10 cellular contexts compared by ENCODE assay signal in the genomic region with DNA sequence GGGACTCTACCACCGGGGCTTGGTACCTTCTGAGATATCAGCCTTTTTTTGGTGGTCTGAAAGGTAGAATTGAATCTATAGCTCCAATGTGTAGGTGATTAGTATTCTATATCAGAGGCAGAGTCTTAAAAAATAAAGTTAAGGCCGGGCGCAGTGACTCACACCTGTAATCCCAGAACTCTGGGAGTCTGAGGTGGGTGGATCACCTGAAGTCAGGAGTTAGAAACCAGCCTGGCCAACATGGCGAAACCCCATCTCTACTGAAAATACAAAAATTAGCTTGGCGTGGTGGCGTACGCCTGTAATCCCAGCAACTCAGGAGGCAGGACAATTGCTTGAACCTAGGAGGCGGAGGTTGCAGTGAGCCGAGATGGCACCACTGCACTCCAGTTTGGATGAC. TPM values are rescaled to one million over a fixed set of nuclear protein-coding genes. Genes with fewer than 3 reads are reported as not detected.
DNase-seq lines count a peak whose midpoint lies in the region; ATAC-seq, FAIRE-seq and TF ChIP-seq lines count a peak whose summit lies in the region.
"Not testable (repeated sequence)": the region's sequence is repeated elsewhere in the genome, so short reads cannot be mapped to it uniquely, and the experiment has no call there.
"Had no signal": no experiment of that assay in that cellular context is flagged by ENCODE, and none has a peak within 500 bp of the region (broad histone marks: within the 10 kb centered on the region; RNA-seq: fewer than 3 reads in every experiment).

No MANE protein-coding gene starts in this region.

- H4K20me1 ChIP-seq in HepG2 (ENCODE audit: insufficient read depth, low read length) = not testable (repeated sequence)

- H3K4me1 ChIP-seq in CD4-positive, CD25-positive, alpha-beta regulatory T cell (ENCODE audit: control insufficient read depth, insufficient read depth, low read length, poor library complexity, severe bottlenecking) = peaks cover 57% of the 10 kb centered on the region
- peaks cover 96% of the 10 kb centered on the region for H3K4me1 ChIP-seq in HepG2 (ENCODE audit: insufficient read depth, low read length)
- H3K4me1 ChIP-seq in thymus (ENCODE audit: control insufficient read depth, insufficient read depth, low read length) = not testable (repeated sequence)

- TF ChIP-seq RAD21 in HepG2 (CRISPR knock-in tag; IDR thresholded peaks at IDR 0.05) = not testable (repeated sequence)

- intact Hi-C loops in HepG2 (cut with micrococcal nuclease; ENCODE audit: unreplicated experiment) = not testable (repeated sequence)
- intact Hi-C loops in natural killer cell (cut with micrococcal nuclease) = loop anchor here (5.0 kb wide), 1 partner anchor 70 kb away; a partner anchor contains a TSS

- not testable (repeated sequence) for DNase-seq in CD4-positive, CD25-positive, alpha-beta regulatory T cell; T-cell; activated T-cell treated with anti-CD3 and anti-CD28 coated beads, Interleukin-2, amount 50 U/mL, for 4 hours; central memory CD8-positive, alpha-beta T cell (ENCODE audit: low spot score in 2 of 2); HepG2 (ENCODE audit: low spot score); natural killer cell
- DNase-seq in HT-29 (ENCODE audit: low spot score) = peak; percentile 52

- TF ChIP-seq CTCF in HepG2 (CRISPR knock-in tag; IDR thresholded peaks at IDR 0.05); natural killer cell (IDR thresholded peaks at IDR 0.05): not testable (repeated sequence)

- POLR2A ChIA-PET in T-cell (lab: Charles Lee) = not testable (repeated sequence)
- POLR2A ChIA-PET in HepG2 (lab: Yijun Ruan, JAX) = interaction anchor here (2.4 to 3.9 kb wide), 2 partner anchors 17 to 75 kb away, joined by 6 to 47 read pairs; no protein-coding TSS in a partner anchor

- H3K27ac ChIP-seq in CD4-positive, CD25-positive, alpha-beta regulatory T cell (ENCODE audit: insufficient read depth, low read length, poor library complexity, severe bottlenecking) = peak overlapping the region; percentile 90
- peak overlapping the region; percentile 80 for H3K27ac ChIP-seq in HepG2 (ENCODE audit: extremely low read length, insufficient read depth, low read length)
- not testable (repeated sequence) for H3K27ac ChIP-seq in thymus (ENCODE audit: low read depth)

- TF ChIP-seq EP300 in HepG2 (IDR thresholded peaks at IDR 0.05; ENCODE audit: low read depth in 2 of 2, low read length in 2 of 2); HepG2 (CRISPR knock-in tag; IDR thresholded peaks at IDR 0.05; ENCODE audit: borderline replicate concordance): not testable (repeated sequence)

- peaks cover 13% of the 10 kb centered on the region for H3K36me3 ChIP-seq in CD4-positive, CD25-positive, alpha-beta regulatory T cell (ENCODE audit: control insufficient read depth, insufficient read depth, low read length)
- not testable (repeated sequence) for H3K36me3 ChIP-seq in HepG2 (replicated peaks in 1 of 2; ENCODE audit: control insufficient read depth in 1 of 2, insufficient read depth in 2 of 2, low read length in 2 of 2); thymus (ENCODE audit: control insufficient read depth, insufficient read depth)

- TF ChIP-seq POLR2A in HepG2 (IDR thresholded peaks at IDR 0.05; ENCODE audit: insufficient read depth in 1 of 2, low read depth in 2 of 2, low read length in 2 of 2) = not testable (repeated sequence)

- not testable (repeated sequence) for BruUV-seq in HepG2 (replicated peaks; lab: Mats Ljungman, UMichigan)

- peaks cover 26% of the 10 kb centered on the region for H3K36me3 Mint-ChIP-seq in CD4-positive, CD25-positive, alpha-beta regulatory T cell
- H3K36me3 Mint-ChIP-seq in T-cell = peaks cover 23% of the 10 kb centered on the region
- H3K36me3 Mint-ChIP-seq in activated T-cell treated with anti-CD3 and anti-CD28 coated beads, Interleukin-2, amount 50 U/mL, for 4 hours (ENCODE audit: insufficient read depth) = peaks cover 18% of the 10 kb centered on the region
- H3K36me3 Mint-ChIP-seq in central memory CD8-positive, alpha-beta T cell (ENCODE audit: insufficient read depth) = peaks cover 16% of the 10 kb centered on the region
- H3K36me3 Mint-ChIP-seq in natural killer cell = not testable (repeated sequence)

- H3K4me3 Mint-ChIP-seq in CD4-positive, CD25-positive, alpha-beta regulatory T cell = peak overlapping the region; percentile 96 to 100 (median 98)
- H3K4me3 Mint-ChIP-seq in T-cell (peak overlapping the region; percentile 73 to 99 (median 98)), natural killer cell (peak overlapping the region; percentile 54)
- H3K4me3 Mint-ChIP-seq in activated T-cell treated with anti-CD3 and anti-CD28 coated beads, Interleukin-2, amount 50 U/mL, for 4 hours = peak overlapping the region; percentile 98
- H3K4me3 Mint-ChIP-seq in central memory CD8-positive, alpha-beta T cell = peak overlapping the region; percentile 98

- H2AFZ ChIP-seq in HepG2 (ENCODE audit: low read length) = not testable (repeated sequence)

- CTCF ChIA-PET in T-cell (lab: Charles Lee) = interaction anchor here in 1 of 2 donors (0.7 kb wide), 1 partner anchor 425 kb away, joined by 4 read pairs; no protein-coding TSS in a partner anchor
- CTCF ChIA-PET in HepG2 (lab: Yijun Ruan, JAX; ENCODE audit: low intra/inter-chr PET ratio, low total read pairs) = not testable (repeated sequence)

- H3K4me3 ChIP-seq in CD4-positive, CD25-positive, alpha-beta regulatory T cell (ENCODE audit: low read depth, low read length) = peak overlapping the region; percentile 97
- H3K4me3 ChIP-seq in HepG2 (replicated peaks in 1 of 3; ENCODE audit: insufficient read depth in 1 of 3, low read depth in 2 of 3, low read length in 3 of 3) (peak overlapping the region; percentile 69 to 72 (median 72); a peak in 4 of 6 replicates), thymus (ENCODE audit: low read length) (peak overlapping the region; percentile 51)

- H3K79me2 ChIP-seq in HepG2 (ENCODE audit: insufficient read depth, low read length) = peaks cover 58% of the 10 kb centered on the region

- peak overlapping the region; percentile 100 for H3K27ac Mint-ChIP-seq in CD4-positive, CD25-positive, alpha-beta regulatory T cell
- peak overlapping the region; percentile 12 to 82 for H3K27ac Mint-ChIP-seq in T-cell
- peak overlapping the region; percentile 98 for H3K27ac Mint-ChIP-seq in central memory CD8-positive, alpha-beta T cell (ENCODE audit: low read depth)
- peak overlapping the region; percentile 99 to 100 for H3K27ac Mint-ChIP-seq in natural killer cell

- H3K9me3 ChIP-seq in CD4-positive, CD25-positive, alpha-beta regulatory T cell (ENCODE audit: control insufficient read depth in 2 of 2, low read length in 2 of 2); HepG2 (ENCODE audit: low read length); thymus (ENCODE audit: control insufficient read depth): not testable (repeated sequence)

- 93% methylated on average over 9 of the region's 9 CpGs for WGBS in HepG2 (ENCODE audit: low lambda C conversion rate)
- WGBS in thymus = 98% methylated on average over 9 of the region's 9 CpGs

- H3K4me2 ChIP-seq in HepG2 (ENCODE audit: low read depth, low read length) = peak overlapping the region; percentile 86

- in situ Hi-C loops in HepG2 (cut with HindIII; ENCODE audit: extremely low pct_ligation_motif_present, low pct_unique_long_range_greater_than_20kb) = not testable (repeated sequence)

- not testable (repeated sequence) for H3K9me3 Mint-ChIP-seq in CD4-positive, CD25-positive, alpha-beta regulatory T cell; T-cell; activated T-cell treated with anti-CD3 and anti-CD28 coated beads, Interleukin-2, amount 50 U/mL, for 4 hours; central memory CD8-positive, alpha-beta T cell; natural killer cell

- peaks cover 6 to 85% (median 66%) of the 10 kb centered on the region in 4 donors for H3K4me1 Mint-ChIP-seq in CD4-positive, CD25-positive, alpha-beta regulatory T cell
- peaks cover 77 to 80% (median 80%) of the 10 kb centered on the region in 3 donors for H3K4me1 Mint-ChIP-seq in T-cell
- H3K4me1 Mint-ChIP-seq in activated T-cell treated with anti-CD3 and anti-CD28 coated beads, Interleukin-2, amount 50 U/mL, for 4 hours (ENCODE audit: low read depth) = peaks cover 70% of the 10 kb centered on the region
- H3K4me1 Mint-ChIP-seq in central memory CD8-positive, alpha-beta T cell = peaks cover 79% of the 10 kb centered on the region
- peaks cover 65 to 74% of the 10 kb centered on the region in 2 donors for H3K4me1 Mint-ChIP-seq in natural killer cell

- not testable (repeated sequence) for H3K27me3 Mint-ChIP-seq in CD4-positive, CD25-positive, alpha-beta regulatory T cell; T-cell; activated T-cell treated with anti-CD3 and anti-CD28 coated beads, Interleukin-2, amount 50 U/mL, for 4 hours (ENCODE audit: low read depth); central memory CD8-positive, alpha-beta T cell; natural killer cell (ENCODE audit: low read depth in 2 of 2)

- FAIRE-seq in HepG2 (lab: Jason Lieb, UNC) = not testable (repeated sequence)

- peak overlapping the region; percentile 76; the same call in 1 of the 2 replicates for H3K9ac ChIP-seq in HepG2 (ENCODE audit: insufficient read depth, low read depth, low read length)

- H3K27me3 ChIP-seq in CD4-positive, CD25-positive, alpha-beta regulatory T cell (ENCODE audit: control insufficient read depth, insufficient read depth, low read length); HepG2 (ENCODE audit: control insufficient read depth in 1 of 2, insufficient read depth in 2 of 2, low read length in 2 of 2); thymus (ENCODE audit: control insufficient read depth, insufficient read depth): not testable (repeated sequence)

- ATAC-seq in CD4-positive, CD25-positive, alpha-beta regulatory T cell (ENCODE audit: low read depth in 2 of 2); T-cell (replicated peaks in 1 of 4); activated T-cell treated with anti-CD3 and anti-CD28 coated beads, Interleukin-2, amount 50 U/mL, for 4 hours; central memory CD8-positive, alpha-beta T cell (replicated peaks; ENCODE audit: extremely low read depth, poor library complexity, severe bottlenecking); HepG2; natural killer cell: not testable (repeated sequence)

RNA-seq across cellular contexts. Expression of a gene that starts 3.2 kb away (rescaled TPM):
- total RNA-seq in CD4-positive, CD25-positive, alpha-beta regulatory T cell = 63.7 TPM
- polyA plus RNA-seq in CD4-positive, CD25-positive, alpha-beta regulatory T cell = 10 to 100 TPM; 74.8 to 94.4 (median 80.9) TPM
- total RNA-seq in HT-29 (2014; rRNA removed; shearing (Covaris generic)) = 122 and 133 TPM in 2 replicates
- 10 to 100 TPM; 36.0 to 48.9 (median 39.9) TPM for total RNA-seq in T-cell
- total RNA-seq in activated T-cell treated with anti-CD3 and anti-CD28 coated beads, Interleukin-2, amount 50 U/mL, for 4 hours = 10 to 100 TPM; 33.4 to 41.2 (median 35.8) TPM
- 32.7 and 56.4 TPM in 2 replicates for total RNA-seq in HepG2 (2016; rRNA removed; fragmentation: Illumina TruSeq; extraction: Trizol)
- 7.5 and 7.6 TPM in 2 replicates for total RNA-seq in HepG2 (2016; cell fraction: cytosol; rRNA removed; fragmentation: Illumina TruSeq; extraction: Trizol; ENCODE audit: low read depth)
- 31.4 and 60.5 TPM in 2 replicates for total RNA-seq in HepG2 (2016; cell fraction: insoluble cytoplasmic fraction; rRNA removed; fragmentation: Illumina TruSeq; extraction: Trizol)
- total RNA-seq in HepG2 (2016; cell fraction: membrane; rRNA removed; fragmentation: Illumina TruSeq; extraction: Trizol) = 11.4 and 13.4 TPM in 2 replicates
- 67.4 and 69.7 TPM in 2 replicates for total RNA-seq in HepG2 (2016; cell fraction: nucleus; rRNA removed; fragmentation: Illumina TruSeq; extraction: Trizol)
- 72.1 and 82.5 TPM in 2 replicates for polyA plus RNA-seq in HepG2 (2011; rRNA removed)
- polyA plus RNA-seq in HepG2 (2011; cell fraction: cytosol; rRNA removed) = 46.4 and 61.1 TPM in 2 replicates
- 118 and 139 TPM in 2 replicates for polyA plus RNA-seq in HepG2 (2011; cell fraction: nucleus; rRNA removed)
- 67.2 and 80.7 TPM in 2 replicates for polyA plus RNA-seq in HepG2 (2012)
- polyA plus RNA-seq in HepG2 (2016; cell fraction: cytosol; fragmentation: Illumina TruSeq; extraction: Trizol; ENCODE audit: low read depth) = 3.7 and 4.3 TPM in 2 replicates
- polyA plus RNA-seq in HepG2 (2016; cell fraction: insoluble cytoplasmic fraction; fragmentation: Illumina TruSeq; extraction: Trizol; ENCODE audit: low read depth) = 26.4 and 27.5 TPM in 2 replicates
- 6.5 TPM in 2 replicates for polyA plus RNA-seq in HepG2 (2016; cell fraction: membrane; fragmentation: Illumina TruSeq; extraction: Trizol; ENCODE audit: low read depth)
- 88.2 and 99.1 TPM in 2 replicates for polyA plus RNA-seq in HepG2 (2016; cell fraction: nucleus; fragmentation: Illumina TruSeq; extraction: Trizol; ENCODE audit: insufficient read depth, low read depth)
- polyA minus RNA-seq in HepG2 (2011; rRNA and poly(A)+ RNA removed; ENCODE audit: low replicate concordance) = 45.1 and 203 TPM in 2 replicates
- polyA minus RNA-seq in HepG2 (2011; cell fraction: cytosol; rRNA and poly(A)+ RNA removed) = 54.1 and 66.6 TPM in 2 replicates
- polyA minus RNA-seq in HepG2 (2011; cell fraction: nucleus; rRNA and poly(A)+ RNA removed) = 68.9 and 74.5 TPM in 2 replicates
- total RNA-seq in natural killer cell = 10 to 100 TPM; 41.7 to 71.2 (median 53.7) TPM
- 15.9 TPM for polyA plus RNA-seq in thymus
- total RNA-seq: cardiac muscle cell, neural crest cell had no signal
- polyA plus RNA-seq: cardiac muscle cell had no signal

Comparison
In these comparisons a context has a peak if more than half of its experiments do, and no peak if none do; other contexts are left out.
1. H3K27ac Mint-ChIP-seq: peak in every context shown above with its lines; median percentile 100 in CD4-positive, CD25-positive, alpha-beta regulatory T cell; 100 in natural killer cell; 98 in central memory CD8-positive, alpha-beta T cell; 47 in T-cell.